In the genomic region with DNA sequence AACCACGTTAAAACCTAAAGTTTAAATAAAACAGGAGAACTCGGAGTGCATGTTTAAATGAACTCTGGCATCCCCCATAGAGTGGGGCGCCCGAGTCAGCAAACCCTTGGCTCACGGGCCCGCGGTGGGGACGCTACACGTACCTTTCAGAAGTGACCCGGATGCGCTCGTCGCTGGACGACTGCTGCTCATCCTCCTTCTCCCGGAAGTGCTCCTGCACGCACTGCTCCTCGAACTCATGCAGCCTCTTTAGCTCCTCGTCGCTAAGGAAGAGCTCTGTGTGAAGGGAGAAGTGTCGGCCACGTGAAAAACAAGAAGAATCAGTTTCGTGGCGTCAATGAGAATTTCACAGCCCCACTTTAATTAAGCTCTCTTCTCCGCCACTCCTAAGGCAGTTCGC, we compare ENCODE assay signal across 25 cellular contexts.
"Had no signal": no experiment of that assay in that cellular context is flagged by ENCODE, and none has a peak within 500 bp of the region (broad histone marks: within the 10 kb centered on the region; RNA-seq: fewer than 3 reads in every experiment).

No MANE protein-coding gene starts in this region.

- H3K9me3 Mint-ChIP-seq: activated CD8-positive, alpha-beta T cell treated with anti-CD3 and anti-CD28 coated beads for 36 hours had no signal

- H3K36me3 ChIP-seq: adrenal gland, MG63, Peyer's patch, SJSA1 had no signal

- H3K27ac Mint-ChIP-seq: activated CD4-positive, alpha-beta T cell treated with anti-CD3 and anti-CD28 coated beads for 36 hours; activated CD8-positive, alpha-beta T cell treated with anti-CD3 and anti-CD28 coated beads for 36 hours; activated naive CD8-positive, alpha-beta T cell treated with anti-CD3 and anti-CD28 coated beads, Interleukin-2, amount 10 ng/mL, durations not matched to agents 7 days and 5 days; T-helper 17 cell had no signal

- ATAC-seq: activated CD4-positive, alpha-beta T cell treated with anti-CD3 and anti-CD28 coated beads for 36 hours; activated CD8-positive, alpha-beta T cell treated with anti-CD3 and anti-CD28 coated beads for 36 hours; T-helper 17 cell had no signal

- H3K27me3 ChIP-seq: adrenal gland, MG63, Peyer's patch, SJSA1 had no signal

- DNase-seq: activated CD4-positive, alpha-beta T cell treated with anti-CD3 and anti-CD28 coated beads for 36 hours; activated CD4-positive, CD25-positive, alpha-beta regulatory T cell; activated CD8-positive, alpha-beta memory T cell treated with anti-CD3 and anti-CD28 coated beads, Interleukin-2, amount 50 U/mL, for 4 hours; activated CD8-positive, alpha-beta T cell treated with anti-CD3 and anti-CD28 coated beads for 36 hours; activated naive CD4-positive, alpha-beta T cell treated with anti-CD3 and anti-CD28 coated beads, Interleukin-2, amount 50 U/mL, for 16 hours; activated naive CD8-positive, alpha-beta T cell treated with anti-CD3 and anti-CD28 coated beads, Interleukin-2, amount 10 ng/mL, durations not matched to agents 7 days and 5 days; activated T-cell treated with anti-CD3 and anti-CD28 coated beads, Interleukin-2, amount 50 U/mL, for 1 hour; adrenal gland; anterior cingulate cortex; MG63; NCI-H1105; NCI-H1436; NCI-H1694 treated with DMSO at 0.1 percent for 48 hours; NCI-H2029 treated with DMSO at 0.1 percent for 48 hours; NCI-H345; NCI-H510A; NCI-H526 treated with DMSO at 0.1 percent for 48 hours; NCI-H82; NK-92 treated with Interleukin-12 subunit alpha and Interleukin-12 subunit beta, amount 100 ng/mL, for 24 hours; Peyer's patch; SHP77; T-helper 17 cell; T-helper 9 cell had no signal

- H3K4me2 ChIP-seq: KMS-11 had no signal

- H3K4me3 Mint-ChIP-seq: activated CD4-positive, alpha-beta T cell treated with anti-CD3 and anti-CD28 coated beads for 36 hours; activated CD8-positive, alpha-beta T cell treated with anti-CD3 and anti-CD28 coated beads for 36 hours; activated naive CD8-positive, alpha-beta T cell treated with anti-CD3 and anti-CD28 coated beads, Interleukin-2, amount 10 ng/mL, durations not matched to agents 7 days and 5 days; T-helper 17 cell had no signal

- H3K4me3 ChIP-seq: adrenal gland, MG63, Peyer's patch, SJSA1 had no signal

- H3K27ac ChIP-seq: adrenal gland, KMS-11, Peyer's patch had no signal

- H3K4me1 ChIP-seq: adrenal gland, Peyer's patch had no signal

- H3K9me3 ChIP-seq: adrenal gland, MG63, Peyer's patch, SJSA1 had no signal

- H3K9ac ChIP-seq: KMS-11 had no signal

- H3K4me1 Mint-ChIP-seq: activated CD4-positive, alpha-beta T cell treated with anti-CD3 and anti-CD28 coated beads for 36 hours had no signal
